7 cellular contexts compared by ENCODE assay signal in the genomic region with DNA sequence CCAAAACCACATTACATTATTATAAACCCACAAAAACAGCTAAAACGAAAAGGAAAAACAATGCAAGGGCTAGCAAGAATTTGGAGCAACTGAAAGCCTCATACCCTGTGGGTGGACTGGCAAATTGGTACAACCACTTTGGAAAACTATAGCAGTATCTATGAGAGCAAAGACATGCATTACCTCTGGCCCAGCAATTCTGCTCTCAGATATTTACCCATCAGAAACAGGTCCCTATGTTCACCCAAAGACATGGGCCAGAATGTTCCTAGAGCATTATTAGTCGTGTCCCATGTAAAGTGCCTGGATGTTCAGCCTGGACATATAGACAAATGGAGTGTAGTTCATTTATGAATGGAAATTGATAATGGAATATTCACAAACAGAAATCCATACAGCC.
"Had no signal": no experiment of that assay in that cellular context is flagged by ENCODE, and none has a peak within 500 bp of the region (broad histone marks: within the 10 kb centered on the region; RNA-seq: fewer than 3 reads in every experiment).

No MANE protein-coding gene starts in this region.

- FAIRE-seq: HepG2, HTR-8/SVneo, K562 had no signal

- DNase-seq: IMR-90, KBM-7, KG1 had no signal

- ATAC-seq: HepG2 had no signal

- H3K4me3 ChIP-seq: K562 had no signal

- H3K27ac ChIP-seq: HL-60 had no signal
